In the genomic region with DNA sequence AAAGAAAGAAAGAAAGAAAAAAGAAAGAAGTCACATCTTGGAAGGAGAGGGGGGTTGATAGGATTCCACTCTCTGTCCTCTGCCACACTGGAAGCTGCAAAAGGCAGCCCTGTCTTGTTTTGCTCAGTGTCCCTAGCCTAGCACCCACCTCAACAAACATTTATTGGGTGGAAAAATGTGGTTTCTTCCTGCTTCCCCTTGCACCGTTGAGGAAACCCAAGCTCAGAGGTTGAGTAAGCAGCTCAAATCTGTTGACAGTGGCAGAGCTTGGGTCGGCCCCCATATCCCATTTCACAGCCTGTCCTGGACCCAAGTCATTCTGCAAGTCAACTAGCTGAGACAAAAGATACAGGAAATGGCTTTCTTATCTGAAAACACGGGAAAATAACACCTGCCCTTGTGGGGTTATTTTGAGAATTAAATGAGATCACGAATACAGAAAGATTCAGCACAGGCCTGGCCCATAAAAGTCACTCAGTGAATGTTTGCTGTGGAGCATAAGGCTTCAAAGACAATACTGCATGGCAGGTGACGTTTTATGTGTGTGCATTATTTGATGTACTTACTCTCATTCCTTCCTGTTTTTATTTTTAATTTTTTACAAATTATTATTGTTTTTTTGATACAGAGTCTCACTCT, we compare ENCODE assay signal across 17 cellular contexts.
DNase-seq lines count a peak whose midpoint lies in the region; ATAC-seq, FAIRE-seq and TF ChIP-seq lines count a peak whose summit lies in the region.
"Had no signal": no experiment of that assay in that cellular context is flagged by ENCODE, and none has a peak within 500 bp of the region (broad histone marks: within the 10 kb centered on the region; RNA-seq: fewer than 3 reads in every experiment).

No MANE protein-coding gene starts in this region.

- TF ChIP-seq RAD21 in HepG2 (CRISPR knock-in tag; IDR thresholded peaks at IDR 0.05), result no peak

- H3K4me1 ChIP-seq in GM23338 (ENCODE audit: insufficient read depth) (peaks cover 12% of the 10 kb centered on the region; the same call in 1 of the 2 replicates), HepG2 (ENCODE audit: insufficient read depth, low read length) (no peaks in the 10 kb centered on the region)

- DNase-seq in DMS53 treated with DMSO at 0.1 percent for 48 hours (lab: John Stamatoyannopoulos, UW; ENCODE audit: unreplicated experiment) (peak; percentile 64), GM23338 (ENCODE audit: low spot score) (peak; percentile 25), RPMI8226 (peak; percentile 64), HepG2 (ENCODE audit: low spot score) (no peak), NCI-H82 (lab: John Stamatoyannopoulos, UW) (no peak), NCI-H1694 treated with DMSO at 0.1 percent for 48 hours (lab: John Stamatoyannopoulos, UW) (no peak), dedifferentiated amniotic fluid mesenchymal stem cell (ENCODE audit: extremely low spot score) (no peak), NCI-H1048 (lab: John Stamatoyannopoulos, UW) (no peak)
- DNase-seq: activated B cell treated with CpG ODN at 0.5 μM for 24 hours, COR-L47, foreskin fibroblast, NCI-H2171, SHP77 had no signal

- H3K36me3 ChIP-seq in GM23338 (ENCODE audit: insufficient read depth) (no peaks in the 10 kb centered on the region), HepG2 (replicated peaks in 1 of 2; ENCODE audit: control insufficient read depth in 1 of 2, insufficient read depth in 2 of 2, low read length in 2 of 2) (no peaks in the 10 kb centered on the region)

- H3K79me2 ChIP-seq in GM23338 (replicated peaks; ENCODE audit: insufficient read depth) (no peaks in the 10 kb centered on the region), HepG2 (ENCODE audit: insufficient read depth, low read length) (no peaks in the 10 kb centered on the region)

- peaks cover 9% of the 10 kb centered on the region for H3K4me1 Mint-ChIP-seq in GM23338

- H3K9ac ChIP-seq in HepG2 (ENCODE audit: insufficient read depth, low read depth, low read length), result no peak overlapping the region

- peak overlapping the region; percentile 89 for H2AFZ ChIP-seq in GM23338
- no peak overlapping the region for H2AFZ ChIP-seq in HepG2 (ENCODE audit: low read length)

- H3K9me3 ChIP-seq in HepG2 (ENCODE audit: low read length), result no peaks in the 10 kb centered on the region

- H3K36me3 Mint-ChIP-seq in GM23338 (ENCODE audit: low read depth), result no peaks in the 10 kb centered on the region; the same call in 2 of the 3 replicates
- H3K36me3 Mint-ChIP-seq: activated naive CD8-positive, alpha-beta T cell had no signal

- POLR2A ChIA-PET in HepG2 (lab: Yijun Ruan, JAX), result no interaction called here

- no peak for FAIRE-seq in HepG2 (lab: Jason Lieb, UNC)
- FAIRE-seq: keratinocyte had no signal

- intact Hi-C loops in HepG2 (cut with micrococcal nuclease; ENCODE audit: unreplicated experiment), result loop anchor here (1.0 kb wide), 1 partner anchor 41 kb away; no protein-coding TSS in a partner anchor

- no peaks in the 10 kb centered on the region for H4K20me1 ChIP-seq in GM23338 (replicated peaks; ENCODE audit: insufficient read depth)
- no peaks in the 10 kb centered on the region for H4K20me1 ChIP-seq in HepG2 (ENCODE audit: insufficient read depth, low read length)

- H3K4me3 Mint-ChIP-seq in GM23338, result no peak overlapping the region; the same call in 2 of the 3 replicates
- H3K4me3 Mint-ChIP-seq: activated B cell treated with CpG ODN at 0.5 μM for 24 hours; activated naive CD8-positive, alpha-beta T cell; stimulated activated naive CD8-positive, alpha-beta T cell treated with anti-CD3 and anti-CD28 coated beads, Interleukin-15, Interleukin-2, amounts not matched to agents 100 ng/mL and 50 ng/mL, for 24 hours had no signal

- in situ Hi-C loops in HepG2 (cut with HindIII; ENCODE audit: extremely low pct_ligation_motif_present, low pct_unique_long_range_greater_than_20kb), result no loop called here

- CTCF ChIA-PET in HepG2 (lab: Yijun Ruan, JAX; ENCODE audit: low intra/inter-chr PET ratio, low total read pairs), result no interaction called here

- H3K9me2 ChIP-seq in GM23338 (ENCODE audit: insufficient read depth), result no peaks in the 10 kb centered on the region

- H3K27me3 Mint-ChIP-seq in GM23338 (ENCODE audit: insufficient read depth, low read depth, poor library complexity), result peaks cover 9% of the 10 kb centered on the region
- H3K27me3 Mint-ChIP-seq: activated B cell treated with CpG ODN at 0.5 μM for 24 hours; activated naive CD8-positive, alpha-beta T cell; stimulated activated naive CD8-positive, alpha-beta T cell treated with anti-CD3 and anti-CD28 coated beads, Interleukin-15, Interleukin-2, amounts not matched to agents 100 ng/mL and 50 ng/mL, for 24 hours had no signal

- WGBS in HepG2 (ENCODE audit: low lambda C conversion rate), result 6% methylated on average over 5 of the region's 5 CpGs

- H3K4me3 ChIP-seq in GM23338 (no peak overlapping the region), HepG2 (replicated peaks in 1 of 3; ENCODE audit: insufficient read depth in 1 of 3, low read depth in 2 of 3, low read length in 3 of 3) (no peak overlapping the region)
- H3K4me3 ChIP-seq: coronary artery had no signal

- peak; percentile 58 for ATAC-seq in GM23338
- ATAC-seq in HepG2, result 0 out of 3 replicates have a peak, but pooled peaks have one; percentile 24

- peak overlapping the region; percentile 82 for H3K27ac Mint-ChIP-seq in GM23338
- H3K27ac Mint-ChIP-seq: activated B cell treated with CpG ODN at 0.5 μM for 24 hours; activated naive CD8-positive, alpha-beta T cell; stimulated activated naive CD8-positive, alpha-beta T cell treated with anti-CD3 and anti-CD28 coated beads, Interleukin-15, Interleukin-2, amounts not matched to agents 100 ng/mL and 50 ng/mL, for 24 hours had no signal

- no peaks in the 10 kb centered on the region for H3K9me3 Mint-ChIP-seq in GM23338
- H3K9me3 Mint-ChIP-seq: activated B cell treated with CpG ODN at 0.5 μM for 24 hours; stimulated activated naive CD8-positive, alpha-beta T cell treated with anti-CD3 and anti-CD28 coated beads, Interleukin-15, Interleukin-2, amounts not matched to agents 100 ng/mL and 50 ng/mL, for 24 hours had no signal

- TF ChIP-seq EP300 in HepG2 (IDR thresholded peaks at IDR 0.05; ENCODE audit: low read depth in 2 of 2, low read length in 2 of 2) (no peak), HepG2 (CRISPR knock-in tag; IDR thresholded peaks at IDR 0.05; ENCODE audit: borderline replicate concordance) (no peak)

- TF ChIP-seq CTCF in GM23338 (conservative IDR thresholded peaks at IDR 0.05; ENCODE audit: low read depth in 2 of 2) (no peak), HepG2 (CRISPR knock-in tag; IDR thresholded peaks at IDR 0.05) (no peak)

- no peaks in the 10 kb centered on the region for H3F3A ChIP-seq in GM23338 (replicated peaks; ENCODE audit: low read depth)

- H3K27me3 ChIP-seq in GM23338 (ENCODE audit: insufficient read depth) (no peaks in the 10 kb centered on the region), HepG2 (ENCODE audit: control insufficient read depth in 1 of 2, insufficient read depth in 2 of 2, low read length in 2 of 2) (peaks cover 3 to 24% of the 10 kb centered on the region in 2 experiments)

- BruUV-seq in HepG2 (replicated peaks; lab: Mats Ljungman, UMichigan), result no TSS peak

- TF ChIP-seq POLR2A in HepG2 (IDR thresholded peaks at IDR 0.05; ENCODE audit: insufficient read depth in 1 of 2, low read depth in 2 of 2, low read length in 2 of 2), result no peak

- H3K4me2 ChIP-seq in GM23338 (peak overlapping the region; percentile 37; the same call in 1 of the 2 replicates), HepG2 (ENCODE audit: low read depth, low read length) (no peak overlapping the region)

- peak overlapping the region; percentile 7; the same call in 1 of the 2 replicates for H3K27ac ChIP-seq in GM23338 (ENCODE audit: low read depth)
- H3K27ac ChIP-seq in HepG2 (ENCODE audit: extremely low read length, insufficient read depth, low read length), result no peak overlapping the region
- H3K27ac ChIP-seq: coronary artery had no signal

TF ChIP-seq in GM23338, 12 proteins besides CTCF, POLR2A, EP300 and RAD21 (continues in another document):
- no peak for TF ChIP-seq CREB1 (CRISPR knock-in tag; IDR thresholded peaks at IDR 0.05; ENCODE audit: low read depth)
- no peak for TF ChIP-seq NANOG (IDR thresholded peaks at IDR 0.05; ENCODE audit: borderline replicate concordance)
- no peak for TF ChIP-seq ZNF331 (CRISPR knock-in tag; IDR thresholded peaks at IDR 0.05; ENCODE audit: low read depth)
- no peak for TF ChIP-seq STAT1 (IDR thresholded peaks at IDR 0.05; ENCODE audit: unreplicated experiment)
- no peak for TF ChIP-seq EZH2 (IDR thresholded peaks at IDR 0.05; ENCODE audit: low read depth, unreplicated experiment)
- no peak for TF ChIP-seq ZNF114 (CRISPR knock-in tag; IDR thresholded peaks at IDR 0.05)

TF ChIP-seq in HepG2, 621 proteins besides CTCF, POLR2A, EP300 and RAD21:
- TF ChIP-seq POLR2G (IDR thresholded peaks at IDR 0.05; ENCODE audit: low read depth, low read length), result no peak
- TF ChIP-seq, protein P1, sequence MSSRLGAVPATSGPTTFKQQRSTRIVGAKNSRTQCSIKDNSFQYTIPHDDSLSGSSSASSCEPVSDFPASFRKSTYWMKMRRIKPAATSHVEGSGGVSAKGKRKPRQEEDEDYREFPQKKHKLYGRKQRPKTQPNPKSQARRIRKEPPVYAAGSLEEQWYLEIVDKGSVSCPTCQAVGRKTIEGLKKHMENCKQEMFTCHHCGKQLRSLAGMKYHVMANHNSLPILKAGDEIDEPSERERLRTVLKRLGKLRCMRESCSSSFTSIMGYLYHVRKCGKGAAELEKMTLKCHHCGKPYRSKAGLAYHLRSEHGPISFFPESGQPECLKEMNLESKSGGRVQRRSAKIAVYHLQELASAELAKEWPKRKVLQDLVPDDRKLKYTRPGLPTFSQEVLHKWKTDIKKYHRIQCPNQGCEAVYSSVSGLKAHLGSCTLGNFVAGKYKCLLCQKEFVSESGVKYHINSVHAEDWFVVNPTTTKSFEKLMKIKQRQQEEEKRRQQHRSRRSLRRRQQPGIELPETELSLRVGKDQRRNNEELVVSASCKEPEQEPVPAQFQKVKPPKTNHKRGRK (CRISPR knock-in tag; IDR thresholded peaks at IDR 0.05), result peak; percentile 75; the same call in 1 of the 2 replicates
TF ChIP-seq in HepG2: peak in this region for 1.

Comparison
In these comparisons a context has a peak if more than half of its experiments do, and no peak if none do; other contexts are left out.
1. DNase-seq: peak in DMS53 treated with DMSO at 0.1 percent for 48 hours (single experiment), GM23338 (single experiment) and RPMI8226 (single experiment); none in HepG2 (single experiment), NCI-H82 (single experiment), NCI-H1694 treated with DMSO at 0.1 percent for 48 hours (single experiment), dedifferentiated amniotic fluid mesenchymal stem cell (single experiment) and NCI-H1048 (single experiment).